Comparison of ENCODE assay signal across 20 cellular contexts in the genomic region with DNA sequence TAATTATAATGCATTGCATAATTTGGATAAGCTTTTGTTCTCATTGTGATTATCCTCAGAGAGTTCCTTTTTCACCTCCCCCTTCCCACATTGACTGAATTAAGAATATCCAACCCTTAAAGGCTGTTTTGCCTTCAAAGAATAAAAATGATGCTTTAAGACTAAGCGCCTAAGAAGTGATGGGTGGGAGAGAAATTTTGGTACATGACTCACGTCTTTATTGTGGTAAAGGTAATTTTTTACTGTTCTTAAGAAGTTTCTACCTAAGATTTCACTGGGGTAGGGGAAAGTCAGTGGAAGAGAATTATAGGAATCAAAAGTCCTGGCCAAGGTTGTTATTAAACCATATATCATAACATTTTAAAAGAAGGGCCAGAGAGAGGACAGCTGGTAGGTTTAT.
DNase-seq lines count a peak whose midpoint lies in the region; ATAC-seq lines count a peak whose summit lies in the region.
"Had no signal": no experiment of that assay in that cellular context is flagged by ENCODE, and none has a peak within 500 bp of the region (broad histone marks: within the 10 kb centered on the region; RNA-seq: fewer than 3 reads in every experiment).

No MANE protein-coding gene starts in this region.

- H3K36me3 Mint-ChIP-seq in T-helper 2 cell treated with Interferon-gamma antibody and Interleukin-4, amounts not matched to agents 5 μg/mL and 100 μg/mL, for 36 hours (ENCODE audit: low read depth) = peaks cover 12% of the 10 kb centered on the region
- H3K36me3 Mint-ChIP-seq in activated naive CD4-positive, alpha-beta T cell treated with anti-CD3 and anti-CD28 coated beads for 36 hours (ENCODE audit: low read depth) = no peaks in the 10 kb centered on the region
- peaks cover 36% of the 10 kb centered on the region for H3K36me3 Mint-ChIP-seq in activated CD8-positive, alpha-beta T cell treated with anti-CD3 and anti-CD28 coated beads, Interleukin-2, amount 10 ng/mL, durations not matched to agents 7 days and 5 days (ENCODE audit: low read depth)
- peaks cover 0 to 23% (median 0%) of the 10 kb centered on the region in 5 donors for H3K36me3 Mint-ChIP-seq in naive thymus-derived CD4-positive, alpha-beta T cell

- intact Hi-C loops in activated naive CD4-positive, alpha-beta T cell treated with anti-CD3 and anti-CD28 coated beads for 36 hours (cut with micrococcal nuclease) = no loop called here
- intact Hi-C loops in naive thymus-derived CD4-positive, alpha-beta T cell (cut with micrococcal nuclease) = loop anchor here (1.0 kb wide), 1 partner anchor 12 kb away; no protein-coding TSS in a partner anchor

- H3K36me3 ChIP-seq in naive thymus-derived CD4-positive, alpha-beta T cell (ENCODE audit: control insufficient read depth in 2 of 3, insufficient read depth in 3 of 3, low read length in 3 of 3) = no peaks in the 10 kb centered on the region

- peaks cover 3% of the 10 kb centered on the region for H3K9me3 Mint-ChIP-seq in T-helper 2 cell treated with Interferon-gamma antibody and Interleukin-4, amounts not matched to agents 5 μg/mL and 100 μg/mL, for 36 hours
- H3K9me3 Mint-ChIP-seq in activated naive CD4-positive, alpha-beta T cell treated with anti-CD3 and anti-CD28 coated beads for 36 hours = no peaks in the 10 kb centered on the region
- H3K9me3 Mint-ChIP-seq in activated CD8-positive, alpha-beta T cell treated with anti-CD3 and anti-CD28 coated beads, Interleukin-2, amount 10 ng/mL, durations not matched to agents 7 days and 5 days (ENCODE audit: insufficient read depth) = peaks cover 9% of the 10 kb centered on the region
- H3K9me3 Mint-ChIP-seq in naive thymus-derived CD4-positive, alpha-beta T cell = peaks cover 0 to 9% (median 0%) of the 10 kb centered on the region in 11 donors
- H3K9me3 Mint-ChIP-seq: IgD-negative memory B cell had no signal

- H3K27ac ChIP-seq in naive thymus-derived CD4-positive, alpha-beta T cell (ENCODE audit: low read depth, low read length) = peak overlapping the region; percentile 58
- H3K27ac ChIP-seq: GM23248, HL-60 had no signal

- H3K9me3 ChIP-seq in naive thymus-derived CD4-positive, alpha-beta T cell (ENCODE audit: control insufficient read depth in 2 of 3, low read length in 3 of 3) = no peaks in the 10 kb centered on the region

- no peak for DNase-seq in T-helper 2 cell treated with Interferon-gamma antibody and Interleukin-4, amounts not matched to agents 5 μg/mL and 100 μg/mL, for 36 hours (ENCODE audit: low spot score)
- DNase-seq in T-helper 2 cell = no peak
- DNase-seq in activated naive CD4-positive, alpha-beta T cell treated with anti-CD3 and anti-CD28 coated beads for 36 hours = no peak
- no peak for DNase-seq in activated naive CD4-positive, alpha-beta T cell (lab: John Stamatoyannopoulos, UW)
- no peak for DNase-seq in activated CD8-positive, alpha-beta T cell treated with anti-CD3 and anti-CD28 coated beads, Interleukin-2, amount 10 ng/mL, durations not matched to agents 7 days and 5 days
- peak in 6 of 9 donors; percentile 46 to 54 (median 50) for DNase-seq in naive thymus-derived CD4-positive, alpha-beta T cell
- DNase-seq in NOMO-1 treated with DMSO at 0.1 percent for 48 hours (lab: John Stamatoyannopoulos, UW; ENCODE audit: unreplicated experiment) = no peak
- DNase-seq in G401 (ENCODE audit: low spot score) = no peak
- DNase-seq: 8988T, DND-41, GDM1, GM23248, HCEC 1CT, NCI-H1105 treated with DMSO at 0.1 percent for 48 hours, NCI-H187, NCI-H526 treated with DMSO at 0.1 percent for 48 hours, OCI-M1 had no signal

- H3K27me3 ChIP-seq in naive thymus-derived CD4-positive, alpha-beta T cell (ENCODE audit: control insufficient read depth in 2 of 2, insufficient read depth in 2 of 2, low read length in 2 of 2) = no peaks in the 10 kb centered on the region

- H3K27ac Mint-ChIP-seq in T-helper 2 cell treated with Interferon-gamma antibody and Interleukin-4, amounts not matched to agents 5 μg/mL and 100 μg/mL, for 36 hours = peak overlapping the region; percentile 74
- peak overlapping the region; percentile 2 for H3K27ac Mint-ChIP-seq in activated naive CD4-positive, alpha-beta T cell treated with anti-CD3 and anti-CD28 coated beads for 36 hours
- peak overlapping the region; percentile 65 for H3K27ac Mint-ChIP-seq in activated CD8-positive, alpha-beta T cell treated with anti-CD3 and anti-CD28 coated beads, Interleukin-2, amount 10 ng/mL, durations not matched to agents 7 days and 5 days
- H3K27ac Mint-ChIP-seq in naive thymus-derived CD4-positive, alpha-beta T cell = peak overlapping the region; percentile 39 to 100 (median 93)

- no peak overlapping the region for H3K4me3 ChIP-seq in naive thymus-derived CD4-positive, alpha-beta T cell (ENCODE audit: low read length)
- H3K4me3 ChIP-seq: GM12878, GM23248 had no signal

- POLR2A ChIA-PET in activated CD8-positive, alpha-beta T cell treated with anti-CD3 and anti-CD28 coated beads, Interleukin-2, amount 10 ng/mL, durations not matched to agents 7 days and 5 days (lab: Charles Lee) = interaction anchor here (0.7 to 11.4 kb wide), 5 partner anchors 13 to 102 kb away, joined by 3 to 164 read pairs (median 6); partner anchors contain the start of gene RASGRP1
- POLR2A ChIA-PET in naive thymus-derived CD4-positive, alpha-beta T cell (lab: Charles Lee) = interaction anchor here (0.9 to 15.9 kb wide), 4 partner anchors 9 to 100 kb away, joined by 4 to 548 read pairs (median 14); no protein-coding TSS in a partner anchor

- peak; percentile 11 for ATAC-seq in activated CD8-positive, alpha-beta T cell treated with anti-CD3 and anti-CD28 coated beads, Interleukin-2, amount 10 ng/mL, durations not matched to agents 7 days and 5 days
- ATAC-seq in naive thymus-derived CD4-positive, alpha-beta T cell = peak; percentile 55
- ATAC-seq: GM12878 had no signal

- in situ Hi-C loops in G401 (cut with HindIII; ENCODE audit: low sequenced_read_pairs) = no loop called here

- peaks cover 72% of the 10 kb centered on the region for H3K4me1 Mint-ChIP-seq in T-helper 2 cell treated with Interferon-gamma antibody and Interleukin-4, amounts not matched to agents 5 μg/mL and 100 μg/mL, for 36 hours (ENCODE audit: low read depth)
- H3K4me1 Mint-ChIP-seq in activated naive CD4-positive, alpha-beta T cell treated with anti-CD3 and anti-CD28 coated beads for 36 hours (ENCODE audit: low read depth) = peaks cover 81% of the 10 kb centered on the region
- peaks cover 83% of the 10 kb centered on the region for H3K4me1 Mint-ChIP-seq in activated CD8-positive, alpha-beta T cell treated with anti-CD3 and anti-CD28 coated beads, Interleukin-2, amount 10 ng/mL, durations not matched to agents 7 days and 5 days (ENCODE audit: low read depth)
- H3K4me1 Mint-ChIP-seq in naive thymus-derived CD4-positive, alpha-beta T cell = peaks cover 53 to 94% (median 89%) of the 10 kb centered on the region in 7 donors

- no peaks in the 10 kb centered on the region for H3K27me3 Mint-ChIP-seq in T-helper 2 cell treated with Interferon-gamma antibody and Interleukin-4, amounts not matched to agents 5 μg/mL and 100 μg/mL, for 36 hours (ENCODE audit: low read depth)
- H3K27me3 Mint-ChIP-seq in activated naive CD4-positive, alpha-beta T cell treated with anti-CD3 and anti-CD28 coated beads for 36 hours (ENCODE audit: low read depth) = no peaks in the 10 kb centered on the region
- H3K27me3 Mint-ChIP-seq in activated CD8-positive, alpha-beta T cell treated with anti-CD3 and anti-CD28 coated beads, Interleukin-2, amount 10 ng/mL, durations not matched to agents 7 days and 5 days (ENCODE audit: low read depth) = no peaks in the 10 kb centered on the region
- H3K27me3 Mint-ChIP-seq in naive thymus-derived CD4-positive, alpha-beta T cell = no peaks in the 10 kb centered on the region
- H3K27me3 Mint-ChIP-seq: IgD-negative memory B cell had no signal

- H3K4me3 Mint-ChIP-seq in T-helper 2 cell treated with Interferon-gamma antibody and Interleukin-4, amounts not matched to agents 5 μg/mL and 100 μg/mL, for 36 hours = peak overlapping the region; percentile 20
- H3K4me3 Mint-ChIP-seq in activated naive CD4-positive, alpha-beta T cell treated with anti-CD3 and anti-CD28 coated beads for 36 hours = no peak overlapping the region
- H3K4me3 Mint-ChIP-seq in activated CD8-positive, alpha-beta T cell treated with anti-CD3 and anti-CD28 coated beads, Interleukin-2, amount 10 ng/mL, durations not matched to agents 7 days and 5 days = no peak overlapping the region
- peak overlapping the region in 8 of 10 donors; percentile 4 to 71 (median 47) for H3K4me3 Mint-ChIP-seq in naive thymus-derived CD4-positive, alpha-beta T cell
- H3K4me3 Mint-ChIP-seq: IgD-negative memory B cell had no signal

- H3K4me1 ChIP-seq in naive thymus-derived CD4-positive, alpha-beta T cell (ENCODE audit: control insufficient read depth in 2 of 2, insufficient read depth in 2 of 2, low read length in 2 of 2) = peaks cover 44 to 79% of the 10 kb centered on the region in 2 donors

- CTCF ChIA-PET in activated naive CD4-positive, alpha-beta T cell treated with anti-CD3 and anti-CD28 coated beads for 36 hours (lab: Charles Lee) = interaction anchor here (0.6 to 2.3 kb wide), 7 partner anchors 13 to 248 kb away, joined by 3 to 8 read pairs (median 4); no protein-coding TSS in a partner anchor
- CTCF ChIA-PET in activated CD8-positive, alpha-beta T cell treated with anti-CD3 and anti-CD28 coated beads, Interleukin-2, amount 10 ng/mL, durations not matched to agents 7 days and 5 days (lab: Charles Lee) = interaction anchor here (1.0 to 31.2 kb wide), 6 partner anchors 13 to 102 kb away, joined by 3 to 803 read pairs (median 18); partner anchors contain the start of gene RASGRP1
- CTCF ChIA-PET in naive thymus-derived CD4-positive, alpha-beta T cell (lab: Charles Lee) = interaction anchor here (0.8 to 4.7 kb wide), 5 partner anchors 10 to 102 kb away, joined by 3 to 44 read pairs (median 5); partner anchors contain the start of gene RASGRP1

Comparison
In these comparisons a context has a peak if more than half of its experiments do, and no peak if none do; other contexts are left out.
1. DNase-seq: peak in naive thymus-derived CD4-positive, alpha-beta T cell (6 of 9); none in T-helper 2 cell treated with Interferon-gamma antibody and Interleukin-4, amounts not matched to agents 5 μg/mL and 100 μg/mL, for 36 hours (single experiment), T-helper 2 cell (0 of 5), activated naive CD4-positive, alpha-beta T cell treated with anti-CD3 and anti-CD28 coated beads for 36 hours (single experiment), activated naive CD4-positive, alpha-beta T cell (0 of 4), activated CD8-positive, alpha-beta T cell treated with anti-CD3 and anti-CD28 coated beads, Interleukin-2, amount 10 ng/mL, durations not matched to agents 7 days and 5 days (single experiment), NOMO-1 treated with DMSO at 0.1 percent for 48 hours (single experiment) and G401 (single experiment).
2. H3K27ac Mint-ChIP-seq: peak in every context shown above with its lines; median percentile 93 in naive thymus-derived CD4-positive, alpha-beta T cell; 74 in T-helper 2 cell treated with Interferon-gamma antibody and Interleukin-4, amounts not matched to agents 5 μg/mL and 100 μg/mL, for 36 hours; 65 in activated CD8-positive, alpha-beta T cell treated with anti-CD3 and anti-CD28 coated beads, Interleukin-2, amount 10 ng/mL, durations not matched to agents 7 days and 5 days; 2 in activated naive CD4-positive, alpha-beta T cell treated with anti-CD3 and anti-CD28 coated beads for 36 hours.
3. H3K4me3 Mint-ChIP-seq: peak in T-helper 2 cell treated with Interferon-gamma antibody and Interleukin-4, amounts not matched to agents 5 μg/mL and 100 μg/mL, for 36 hours (single experiment) and naive thymus-derived CD4-positive, alpha-beta T cell (8 of 10); none in activated naive CD4-positive, alpha-beta T cell treated with anti-CD3 and anti-CD28 coated beads for 36 hours (single experiment) and activated CD8-positive, alpha-beta T cell treated with anti-CD3 and anti-CD28 coated beads, Interleukin-2, amount 10 ng/mL, durations not matched to agents 7 days and 5 days (single experiment).